In the genomic region with DNA sequence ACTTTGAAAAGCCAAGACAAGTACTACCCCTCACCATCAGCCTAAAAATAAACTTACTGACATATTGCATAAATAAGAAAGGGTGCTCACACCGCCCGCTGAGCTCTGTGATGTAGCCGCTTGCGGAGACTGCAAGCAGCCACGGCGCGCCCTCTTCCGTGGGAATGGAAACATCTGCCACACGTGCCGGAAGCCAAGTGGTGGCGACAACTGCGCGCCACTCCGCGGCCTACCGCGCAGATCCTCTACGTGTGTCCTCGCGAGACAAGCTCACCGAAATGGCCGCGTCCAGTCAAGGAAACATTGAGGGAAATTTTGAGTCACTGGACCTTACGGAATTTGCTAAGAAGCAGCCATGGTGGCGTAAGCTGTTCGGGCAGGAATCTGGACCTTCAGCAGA, we compare ENCODE assay signal across 2 cellular contexts. TPM values are rescaled to one million over a fixed set of nuclear protein-coding genes. Genes with fewer than 3 reads are reported as not detected.
"Had no signal": no experiment of that assay in that cellular context is flagged by ENCODE, and none has a peak within 500 bp of the region (broad histone marks: within the 10 kb centered on the region; RNA-seq: fewer than 3 reads in every experiment).

No MANE protein-coding gene starts in this region.

RNA-seq across cellular contexts. Expression of a gene that starts 59.9 kb away (rescaled TPM):
- total RNA-seq: vagina had no signal
- polyA plus RNA-seq: neural cell had no signal
